ENCODE assay signal across 1 cellular context in the genomic region with DNA sequence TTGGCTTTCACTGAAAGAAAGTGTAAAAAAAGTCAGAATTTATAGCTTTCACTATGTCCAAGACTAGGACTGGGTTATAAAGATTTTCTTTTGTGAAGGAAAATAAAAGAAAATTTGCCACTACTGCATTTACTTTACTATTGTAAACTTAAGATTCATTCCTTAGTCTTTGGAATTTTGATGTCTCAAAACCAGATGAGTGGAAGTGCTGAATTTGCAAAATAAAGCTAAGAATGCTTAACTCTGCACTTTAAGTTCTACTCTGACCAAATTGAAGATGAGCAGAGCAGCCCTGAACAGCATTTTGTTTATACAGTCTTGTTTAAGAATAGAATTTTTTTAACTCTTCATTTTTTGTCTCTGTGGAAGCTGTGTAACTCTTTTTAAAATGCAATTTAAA.
TF ChIP-seq lines count a peak whose summit lies in the region.

No MANE protein-coding gene starts in this region.

TF ChIP-seq in H1, 55 proteins besides CTCF, POLR2A, EP300 and RAD21:
- TF ChIP-seq MAFK (IDR thresholded peaks at IDR 0.05; ENCODE audit: low read depth, low read length) (0 out of 2 replicates have a peak, but pooled peaks have one; percentile 34), NANOG (IDR thresholded peaks at IDR 0.05; ENCODE audit: insufficient read depth, low read depth, low read length, poor library complexity, severe bottlenecking) (no peak)
